10 cellular contexts compared by ENCODE assay signal in genomic region chr2:64649626-64650025, GRCh38. TPM values are rescaled to one million over a fixed set of nuclear protein-coding genes. Genes with fewer than 3 reads are reported as not detected.
A peak's percentile ranks its signal among the peaks of the same experiment; 100 is the strongest.
DNase-seq lines count a peak whose midpoint lies in the region; ATAC-seq and TF ChIP-seq lines count a peak whose summit lies in the region.
"Had no signal": no experiment of that assay in that cellular context is flagged by ENCODE, and none has a peak within 500 bp of the region (broad histone marks: within the 10 kb centered on the region; RNA-seq: fewer than 3 reads in every experiment).

No MANE protein-coding gene starts in this region.

- no peak overlapping the region for H3K4me3 Mint-ChIP-seq in activated naive CD4-positive, alpha-beta T cell treated with anti-CD3 and anti-CD28 coated beads, Interleukin-2, amount 50 U/mL, for 24 hours
- H3K4me3 Mint-ChIP-seq in mesothelial cell of epicardium (peak overlapping the region; percentile 69), GM23338 (no peak overlapping the region)

- no peaks in the 10 kb centered on the region for H3K36me3 Mint-ChIP-seq in activated naive CD4-positive, alpha-beta T cell treated with anti-CD3 and anti-CD28 coated beads, Interleukin-2, amount 50 U/mL, for 24 hours
- H3K36me3 Mint-ChIP-seq in mesothelial cell of epicardium (no peaks in the 10 kb centered on the region), GM23338 (ENCODE audit: low read depth) (no peaks in the 10 kb centered on the region)

- H4K20me1 ChIP-seq in GM23338 (replicated peaks; ENCODE audit: insufficient read depth) = peaks cover 33% of the 10 kb centered on the region

- H3F3A ChIP-seq in GM23338 (replicated peaks; ENCODE audit: low read depth) = no peaks in the 10 kb centered on the region; the same call in 1 of the 2 replicates

- TF ChIP-seq EP300 in upper lobe of left lung (IDR thresholded peaks at IDR 0.05) = no peak

- DNase-seq in activated naive CD4-positive, alpha-beta T cell treated with Interleukin-2 at 50 U/mL for 16 hours = no peak
- DNase-seq in body of pancreas = peak; percentile 45 to 65 (median 62)
- no peak for DNase-seq in mesothelial cell of epicardium (ENCODE audit: low spot score in 2 of 2, unreplicated experiment in 2 of 2)
- DNase-seq in upper lobe of left lung = peak; percentile 17 to 47
- no peak for DNase-seq in inferior parietal cortex (ENCODE audit: extremely low spot score)
- DNase-seq in NCI-H2081 (lab: John Stamatoyannopoulos, UW) = no peak
- no peak for DNase-seq in GM23338 (ENCODE audit: low spot score)

- H3K27ac ChIP-seq in body of pancreas = peak overlapping the region; percentile 66 to 80 (median 72)
- H3K27ac ChIP-seq in upper lobe of left lung = peak overlapping the region in 2 of 4 donors; percentile 34 to 35
- no peak overlapping the region for H3K27ac ChIP-seq in GM23338 (ENCODE audit: low read depth)
- H3K27ac ChIP-seq: ascending aorta, BLaER1 had no signal

- intact Hi-C loops in body of pancreas (cut with DNase I) = loop anchor here (10.0 kb wide), 2 partner anchors 105 to 215 kb away; no protein-coding TSS in a partner anchor

- no peaks in the 10 kb centered on the region for H3K27me3 ChIP-seq in body of pancreas
- no peaks in the 10 kb centered on the region for H3K27me3 ChIP-seq in upper lobe of left lung
- peaks cover 31% of the 10 kb centered on the region for H3K27me3 ChIP-seq in GM23338 (ENCODE audit: insufficient read depth)
- H3K27me3 ChIP-seq: ascending aorta, BLaER1 had no signal

- no peak overlapping the region for H3K4me2 ChIP-seq in GM23338
- H3K4me2 ChIP-seq: BLaER1 had no signal

- H3K4me1 Mint-ChIP-seq in activated naive CD4-positive, alpha-beta T cell treated with anti-CD3 and anti-CD28 coated beads, Interleukin-2, amount 50 U/mL, for 24 hours = peaks cover 79% of the 10 kb centered on the region
- peaks cover 75% of the 10 kb centered on the region for H3K4me1 Mint-ChIP-seq in mesothelial cell of epicardium
- H3K4me1 Mint-ChIP-seq in GM23338 = peaks cover 46% of the 10 kb centered on the region

- H3K9me3 ChIP-seq in body of pancreas (no peaks in the 10 kb centered on the region), upper lobe of left lung (no peaks in the 10 kb centered on the region)
- H3K9me3 ChIP-seq: ascending aorta, BLaER1 had no signal

- H3K9me2 ChIP-seq in GM23338 (ENCODE audit: insufficient read depth) = no peaks in the 10 kb centered on the region

- H3K79me2 ChIP-seq in GM23338 (replicated peaks; ENCODE audit: insufficient read depth) = peaks cover 63% of the 10 kb centered on the region

- H2AFZ ChIP-seq in GM23338 = no peak overlapping the region

- H3K4me3 ChIP-seq in body of pancreas (no peak overlapping the region), upper lobe of left lung (no peak overlapping the region), GM23338 (no peak overlapping the region)
- H3K4me3 ChIP-seq: ascending aorta, BLaER1 had no signal

- H3K4me1 ChIP-seq in body of pancreas (peaks cover 70% of the 10 kb centered on the region), upper lobe of left lung (peaks cover 36 to 57% (median 42%) of the 10 kb centered on the region in 4 donors), GM23338 (ENCODE audit: insufficient read depth) (peaks cover 35% of the 10 kb centered on the region)

- no peak for TF ChIP-seq POLR2A in body of pancreas (IDR thresholded peaks at IDR 0.05)
- no peak for TF ChIP-seq POLR2A in upper lobe of left lung (IDR thresholded peaks at IDR 0.05)

- H3K9me3 Mint-ChIP-seq in activated naive CD4-positive, alpha-beta T cell treated with anti-CD3 and anti-CD28 coated beads, Interleukin-2, amount 50 U/mL, for 24 hours = no peaks in the 10 kb centered on the region
- H3K9me3 Mint-ChIP-seq in mesothelial cell of epicardium = no peaks in the 10 kb centered on the region
- no peaks in the 10 kb centered on the region for H3K9me3 Mint-ChIP-seq in GM23338

- no peaks in the 10 kb centered on the region for H3K27me3 Mint-ChIP-seq in activated naive CD4-positive, alpha-beta T cell treated with anti-CD3 and anti-CD28 coated beads, Interleukin-2, amount 50 U/mL, for 24 hours
- H3K27me3 Mint-ChIP-seq in mesothelial cell of epicardium (ENCODE audit: low read depth) (no peaks in the 10 kb centered on the region), GM23338 (ENCODE audit: insufficient read depth, low read depth, poor library complexity) (peaks cover 16% of the 10 kb centered on the region)

- H3K27ac Mint-ChIP-seq in activated naive CD4-positive, alpha-beta T cell treated with anti-CD3 and anti-CD28 coated beads, Interleukin-2, amount 50 U/mL, for 24 hours = peak overlapping the region; percentile 56
- peak overlapping the region; percentile 98 for H3K27ac Mint-ChIP-seq in mesothelial cell of epicardium
- H3K27ac Mint-ChIP-seq in GM23338 = no peak overlapping the region

- H3K36me3 ChIP-seq in body of pancreas (replicated peaks in 1 of 2; ENCODE audit: insufficient read depth in 1 of 2, low read depth in 2 of 2) (no peaks in the 10 kb centered on the region), upper lobe of left lung (no peaks in the 10 kb centered on the region), GM23338 (ENCODE audit: insufficient read depth) (no peaks in the 10 kb centered on the region)
- H3K36me3 ChIP-seq: ascending aorta, BLaER1 had no signal

- WGBS in body of pancreas, 2 donors = 19% methylated on average over 4 to 5 of the region's 5 CpGs
- WGBS in upper lobe of left lung, 2 donors = 66 to 75% methylated on average over 4 to 5 of the region's 5 CpGs

- TF ChIP-seq CTCF in body of pancreas (IDR thresholded peaks at IDR 0.05) = no peak
- TF ChIP-seq CTCF in mesothelial cell of epicardium (IDR thresholded peaks at IDR 0.05; ENCODE audit: unreplicated experiment) = no peak
- TF ChIP-seq CTCF in upper lobe of left lung (IDR thresholded peaks at IDR 0.05) = no peak
- no peak for TF ChIP-seq CTCF in GM23338 (conservative IDR thresholded peaks at IDR 0.05; ENCODE audit: low read depth in 2 of 2)

- ATAC-seq in body of pancreas (no peak), upper lobe of left lung (ENCODE audit: low FRiP score in 2 of 2) (peak in 1 of 2 donors; percentile 24), GM23338 (no peak)

TF ChIP-seq in GM23338, 12 proteins besides CTCF, POLR2A, EP300 and RAD21:
- TF ChIP-seq STAT1 (IDR thresholded peaks at IDR 0.05; ENCODE audit: unreplicated experiment) = no peak
- no peak for TF ChIP-seq ZNF331 (CRISPR knock-in tag; IDR thresholded peaks at IDR 0.05; ENCODE audit: low read depth)
- no peak for TF ChIP-seq EZH2phosphoT487 (IDR thresholded peaks at IDR 0.05; ENCODE audit: unreplicated experiment)
- no peak for TF ChIP-seq REST (IDR thresholded peaks at IDR 0.05; ENCODE audit: unreplicated experiment)
- no peak for TF ChIP-seq ETS1 (IDR thresholded peaks at IDR 0.05)
- TF ChIP-seq JUNB (IDR thresholded peaks at IDR 0.05; ENCODE audit: unreplicated experiment) = no peak

RNA-seq across cellular contexts. Expression of gene SERTAD2, which starts 4.1 kb away (rescaled TPM):
- 1 to 10 TPM; 3.3 to 6.7 TPM for total RNA-seq in body of pancreas
- total RNA-seq in mesothelial cell of epicardium = 39.1 to 42.2 TPM (median 41.5 TPM) in 3 replicates
- 10 to 100 TPM; 10.4 to 43.0 (median 20.0) TPM for total RNA-seq in upper lobe of left lung
- 6.2 and 6.6 TPM in 2 replicates for total RNA-seq in GM23338 (2014; rRNA removed; shearing (Covaris generic))
- polyA plus RNA-seq in GM23338 (2016; fragmentation: Nextera tagmentation; extraction: Ambion mirVana) = 6.4 and 6.7 TPM in 2 replicates

Comparison
In these comparisons a context has a peak if more than half of its experiments do, and no peak if none do; other contexts are left out.
1. DNase-seq: peak in body of pancreas (4 of 4) and upper lobe of left lung (2 of 2); none in activated naive CD4-positive, alpha-beta T cell treated with Interleukin-2 at 50 U/mL for 16 hours (single experiment), mesothelial cell of epicardium (0 of 2), inferior parietal cortex (single experiment), NCI-H2081 (0 of 2) and GM23338 (single experiment).